17 cellular contexts compared by ENCODE assay signal in the genomic region with DNA sequence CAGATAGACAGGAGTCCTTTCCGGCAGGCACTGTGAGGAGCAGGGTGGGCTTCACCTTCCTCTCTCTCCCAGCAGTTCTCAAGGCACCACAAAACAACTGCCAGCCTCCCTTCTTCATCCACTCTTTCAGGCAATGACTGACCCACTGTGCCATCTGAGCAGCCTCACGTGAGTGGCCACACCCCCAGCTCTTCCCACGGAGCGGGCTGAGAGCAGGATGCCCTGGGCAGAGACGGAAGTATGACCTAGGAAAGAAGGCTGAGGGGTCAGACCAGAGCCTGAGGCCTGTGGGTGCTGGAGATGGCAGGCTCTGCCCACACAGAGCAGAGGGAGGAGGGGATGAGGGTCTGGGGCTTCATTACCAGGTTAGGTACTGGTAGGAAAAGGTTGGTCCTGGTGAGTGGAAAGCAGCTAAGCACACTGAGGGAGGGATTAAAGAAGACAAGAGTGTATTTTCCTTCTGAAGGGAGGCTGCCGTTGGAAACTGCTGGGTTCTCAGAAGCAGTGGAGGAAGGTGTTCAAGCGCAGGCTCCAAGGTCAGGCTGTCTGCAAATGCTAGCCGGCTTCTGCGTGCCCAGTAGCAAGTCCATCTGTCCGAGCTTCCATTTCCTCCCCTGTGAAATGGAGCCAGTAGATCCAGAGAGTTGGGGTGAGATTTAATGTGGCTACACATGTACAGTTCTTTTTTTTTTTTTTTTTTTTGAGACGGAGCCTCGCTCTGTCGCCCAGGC. TPM values are rescaled to one million over a fixed set of nuclear protein-coding genes. Genes with fewer than 3 reads are reported as not detected.
DNase-seq lines count a peak whose midpoint lies in the region; ATAC-seq lines count a peak whose summit lies in the region.
"Had no signal": no experiment of that assay in that cellular context is flagged by ENCODE, and none has a peak within 500 bp of the region (broad histone marks: within the 10 kb centered on the region; RNA-seq: fewer than 3 reads in every experiment).

No MANE protein-coding gene starts in this region.

- H3K9me3 ChIP-seq in mesenchymal stem cell (ENCODE audit: control insufficient read depth, low read length): no peaks in the 10 kb centered on the region

- intact Hi-C loops in activated naive CD4-positive, alpha-beta T cell treated with anti-CD3 and anti-CD28 coated beads for 36 hours (cut with micrococcal nuclease): no loop called here
- intact Hi-C loops in left colon (cut with DNase I, micrococcal nuclease): no loop called here

- WGBS in mesenchymal stem cell: 81% methylated on average over 10 of the region's 13 CpGs

- H3K9me3 Mint-ChIP-seq in activated naive CD4-positive, alpha-beta T cell treated with anti-CD3 and anti-CD28 coated beads for 36 hours: no peaks in the 10 kb centered on the region
- no peaks in the 10 kb centered on the region for H3K9me3 Mint-ChIP-seq in activated CD8-positive, alpha-beta T cell treated with anti-CD3 and anti-CD28 coated beads, Interleukin-2, amount 10 ng/mL, durations not matched to agents 7 days and 5 days (ENCODE audit: insufficient read depth)
- H3K9me3 Mint-ChIP-seq in stimulated activated naive CD8-positive, alpha-beta T cell treated with anti-CD3 and anti-CD28 coated beads, Interleukin-15, amount 100 ng/mL, for 72 hours: no peaks in the 10 kb centered on the region
- H3K9me3 Mint-ChIP-seq: stimulated activated memory B cell treated with anti-CD40 and anti-IgM and Interleukin-4, amounts not matched to agents 10 μg/mL and 1 μg/mL and 100 μg/mL, for 72 hours had no signal

- peaks cover 5% of the 10 kb centered on the region for H3K4me1 ChIP-seq in mesenchymal stem cell (ENCODE audit: control insufficient read depth, insufficient read depth, low read depth, low read length)

- H3K36me3 Mint-ChIP-seq in activated naive CD4-positive, alpha-beta T cell treated with anti-CD3 and anti-CD28 coated beads for 36 hours (ENCODE audit: low read depth): peaks cover 9% of the 10 kb centered on the region
- H3K36me3 Mint-ChIP-seq in activated CD8-positive, alpha-beta T cell treated with anti-CD3 and anti-CD28 coated beads, Interleukin-2, amount 10 ng/mL, durations not matched to agents 7 days and 5 days (ENCODE audit: low read depth): peaks cover 68% of the 10 kb centered on the region
- H3K36me3 Mint-ChIP-seq: stimulated activated memory B cell treated with anti-CD40 and anti-IgM and Interleukin-4, amounts not matched to agents 10 μg/mL and 1 μg/mL and 100 μg/mL, for 72 hours had no signal

- H3K27ac Mint-ChIP-seq in activated naive CD4-positive, alpha-beta T cell treated with anti-CD3 and anti-CD28 coated beads for 36 hours: peak overlapping the region; percentile 81
- H3K27ac Mint-ChIP-seq in activated CD8-positive, alpha-beta T cell treated with anti-CD3 and anti-CD28 coated beads, Interleukin-2, amount 10 ng/mL, durations not matched to agents 7 days and 5 days: peak overlapping the region; percentile 89
- H3K27ac Mint-ChIP-seq in stimulated activated naive CD8-positive, alpha-beta T cell treated with anti-CD3 and anti-CD28 coated beads, Interleukin-15, amount 100 ng/mL, for 72 hours: peak overlapping the region in 1 of 2 donors; percentile 95
- H3K27ac Mint-ChIP-seq: stimulated activated memory B cell treated with anti-CD40 and anti-IgM and Interleukin-4, amounts not matched to agents 10 μg/mL and 1 μg/mL and 100 μg/mL, for 72 hours had no signal

- no peaks in the 10 kb centered on the region for H3K79me1 ChIP-seq in mesenchymal stem cell (replicated peaks; ENCODE audit: low read length, poor library complexity, severe bottlenecking)

- H3K4me3 Mint-ChIP-seq in activated naive CD4-positive, alpha-beta T cell treated with anti-CD3 and anti-CD28 coated beads for 36 hours: peak overlapping the region; percentile 77
- peak overlapping the region; percentile 84 for H3K4me3 Mint-ChIP-seq in activated CD8-positive, alpha-beta T cell treated with anti-CD3 and anti-CD28 coated beads, Interleukin-2, amount 10 ng/mL, durations not matched to agents 7 days and 5 days
- H3K4me3 Mint-ChIP-seq in stimulated activated naive CD8-positive, alpha-beta T cell treated with anti-CD3 and anti-CD28 coated beads, Interleukin-15, amount 100 ng/mL, for 72 hours: peak overlapping the region; percentile 65 to 89

- H2BK12ac ChIP-seq in mesenchymal stem cell (ENCODE audit: low read length in 2 of 2): no peak overlapping the region

- no peak overlapping the region for H2BK15ac ChIP-seq in mesenchymal stem cell (ENCODE audit: low read depth, poor library complexity, severe bottlenecking)

- no peak overlapping the region for H3K4me3 ChIP-seq in mesenchymal stem cell (ENCODE audit: insufficient read depth in 1 of 2, low read depth in 1 of 2, low read length in 2 of 2)
- H3K4me3 ChIP-seq: dorsolateral prefrontal cortex had no signal

- peaks cover 62% of the 10 kb centered on the region for H3K4me1 Mint-ChIP-seq in activated naive CD4-positive, alpha-beta T cell treated with anti-CD3 and anti-CD28 coated beads for 36 hours (ENCODE audit: low read depth)
- peaks cover 64% of the 10 kb centered on the region for H3K4me1 Mint-ChIP-seq in activated CD8-positive, alpha-beta T cell treated with anti-CD3 and anti-CD28 coated beads, Interleukin-2, amount 10 ng/mL, durations not matched to agents 7 days and 5 days (ENCODE audit: low read depth)
- H3K4me1 Mint-ChIP-seq in stimulated activated naive CD8-positive, alpha-beta T cell treated with anti-CD3 and anti-CD28 coated beads, Interleukin-15, amount 100 ng/mL, for 72 hours: peaks cover 80% of the 10 kb centered on the region

- no peak overlapping the region for H3K4me2 ChIP-seq in mesenchymal stem cell (ENCODE audit: low read length, poor library complexity, severe bottlenecking)

- no peak overlapping the region for H3K14ac ChIP-seq in mesenchymal stem cell (ENCODE audit: low read length in 2 of 2)

- H2BK5ac ChIP-seq in mesenchymal stem cell (ENCODE audit: low read depth, low read length, poor library complexity, severe bottlenecking): no peak overlapping the region

- peak; percentile 13 for DNase-seq in activated naive CD4-positive, alpha-beta T cell treated with anti-CD3 and anti-CD28 coated beads for 36 hours
- no peak for DNase-seq in activated naive CD4-positive, alpha-beta T cell (lab: John Stamatoyannopoulos, UW)
- peak; percentile 49 for DNase-seq in activated CD8-positive, alpha-beta T cell treated with anti-CD3 and anti-CD28 coated beads, Interleukin-2, amount 10 ng/mL, durations not matched to agents 7 days and 5 days
- DNase-seq in left colon (peak; percentile 3 to 21), C1 segment of cervical spinal cord (lab: John Stamatoyannopoulos, UW) (no peak), mesenchymal stem cell (no peak)
- DNase-seq in stimulated activated naive CD8-positive, alpha-beta T cell treated with anti-CD3 and anti-CD28 coated beads, Interleukin-15, amount 100 ng/mL, for 72 hours: peak in 1 of 2 donors; percentile 21
- DNase-seq: midbrain; NCI-H146; PC-3; stimulated activated CD4-positive, alpha-beta T cell treated with anti-CD3 and anti-CD28 coated beads, Interleukin-2, amount 100 ng/mL, for 48 hours had no signal

- no peaks in the 10 kb centered on the region for H3K36me3 ChIP-seq in mesenchymal stem cell (ENCODE audit: control insufficient read depth in 1 of 2, insufficient read depth in 2 of 2, low read depth in 1 of 2, low read length in 2 of 2)

- ATAC-seq in activated CD8-positive, alpha-beta T cell treated with anti-CD3 and anti-CD28 coated beads, Interleukin-2, amount 10 ng/mL, durations not matched to agents 7 days and 5 days: peak; percentile 3
- ATAC-seq in left colon (no peak), HG02763 (IDR thresholded peaks at IDR 0.05; ENCODE audit: unreplicated experiment) (no peak)
- ATAC-seq in stimulated activated naive CD8-positive, alpha-beta T cell treated with anti-CD3 and anti-CD28 coated beads, Interleukin-15, amount 100 ng/mL, for 72 hours: no peak
- ATAC-seq: PC-3; stimulated activated memory B cell treated with anti-CD40 and anti-IgM and Interleukin-4, amounts not matched to agents 10 μg/mL and 1 μg/mL and 100 μg/mL, for 72 hours had no signal

- peaks cover 19% of the 10 kb centered on the region for H3K27me3 Mint-ChIP-seq in activated naive CD4-positive, alpha-beta T cell treated with anti-CD3 and anti-CD28 coated beads for 36 hours (ENCODE audit: low read depth)
- H3K27me3 Mint-ChIP-seq in activated CD8-positive, alpha-beta T cell treated with anti-CD3 and anti-CD28 coated beads, Interleukin-2, amount 10 ng/mL, durations not matched to agents 7 days and 5 days (ENCODE audit: low read depth): peaks cover 6% of the 10 kb centered on the region
- H3K27me3 Mint-ChIP-seq in stimulated activated naive CD8-positive, alpha-beta T cell treated with anti-CD3 and anti-CD28 coated beads, Interleukin-15, amount 100 ng/mL, for 72 hours: peaks cover 26% of the 10 kb centered on the region

- H3K4ac ChIP-seq in mesenchymal stem cell (ENCODE audit: low read depth in 1 of 2, low read length in 2 of 2): no peak overlapping the region

- H3K18ac ChIP-seq in mesenchymal stem cell (ENCODE audit: low read depth in 1 of 2, low read length in 2 of 2): no peak overlapping the region

- no peak overlapping the region for H2AFZ ChIP-seq in mesenchymal stem cell (ENCODE audit: low read depth, low read length)

- no peak overlapping the region for H4K8ac ChIP-seq in mesenchymal stem cell (ENCODE audit: low read length)

- no peak overlapping the region for H3K9ac ChIP-seq in mesenchymal stem cell (ENCODE audit: low read length)

- CTCF ChIA-PET in activated naive CD4-positive, alpha-beta T cell treated with anti-CD3 and anti-CD28 coated beads for 36 hours (lab: Charles Lee): interaction anchor here (1.6 to 2.8 kb wide), 2 partner anchors 14 to 32 kb away, joined by 6 to 14 read pairs; no protein-coding TSS in a partner anchor
- CTCF ChIA-PET in activated CD8-positive, alpha-beta T cell treated with anti-CD3 and anti-CD28 coated beads, Interleukin-2, amount 10 ng/mL, durations not matched to agents 7 days and 5 days (lab: Charles Lee): interaction anchor here (0.7 to 5.7 kb wide), 9 partner anchors 15 to 75 kb away, joined by 3 to 73 read pairs (median 4); partner anchors contain the start of genes BET1L, PSMD13 and RIC8A

- no peak overlapping the region for H4K91ac ChIP-seq in mesenchymal stem cell (ENCODE audit: low read length)

- no peak overlapping the region for H3K23ac ChIP-seq in mesenchymal stem cell (ENCODE audit: low read length in 2 of 2)

- POLR2A ChIA-PET in activated CD8-positive, alpha-beta T cell treated with anti-CD3 and anti-CD28 coated beads, Interleukin-2, amount 10 ng/mL, durations not matched to agents 7 days and 5 days (lab: Charles Lee): interaction anchor here (0.7 to 8.3 kb wide), 15 partner anchors 9 to 134 kb away, joined by 3 to 115 read pairs (median 8); partner anchors contain the start of genes BET1L, IFITM1, IFITM2 and IFITM5

- peaks cover 15 to 92% of the 10 kb centered on the region in 2 experiments for H3K27me3 ChIP-seq in mesenchymal stem cell (ENCODE audit: control insufficient read depth in 1 of 2, insufficient read depth in 1 of 2, low read length in 2 of 2)

- no peak overlapping the region for H3K27ac ChIP-seq in mesenchymal stem cell (ENCODE audit: low read length, poor library complexity, severe bottlenecking)
- H3K27ac ChIP-seq: dorsolateral prefrontal cortex had no signal

- H2AK5ac ChIP-seq in mesenchymal stem cell (ENCODE audit: low read length, severe bottlenecking): no peak overlapping the region

- H2BK120ac ChIP-seq in mesenchymal stem cell (ENCODE audit: low read depth, low read length): no peak overlapping the region

RNA-seq across cellular contexts. Expression of gene NLRP6, which starts 4.6 kb away (rescaled TPM):
- 1 to 10 TPM; 1.2 to 1.5 TPM for total RNA-seq in activated naive CD4-positive, alpha-beta T cell treated with anti-CD3 and anti-CD28 coated beads for 36 hours
- total RNA-seq in activated CD8-positive, alpha-beta T cell treated with anti-CD3 and anti-CD28 coated beads, Interleukin-2, amount 10 ng/mL, durations not matched to agents 7 days and 5 days: 10 to 100 TPM; 29.7 to 30.8 TPM
- total RNA-seq in left colon: under 1 TPM; 0.92 TPM
- not detected for polyA plus RNA-seq in mesenchymal stem cell (2013, experiment 1 of 2)
- polyA plus RNA-seq in mesenchymal stem cell (2013, experiment 2 of 2): not detected
- total RNA-seq: G401, H4, NCI-H460, PC-3 had no signal

RNA-seq across cellular contexts. Expression of gene PGGHG, which starts 6.1 kb away (rescaled TPM):
- 100 to 1,000 TPM in 1 of 2 experiments, 10 to 100 TPM in 1; 99.6 to 101 TPM for total RNA-seq in activated naive CD4-positive, alpha-beta T cell treated with anti-CD3 and anti-CD28 coated beads for 36 hours
- total RNA-seq in activated CD8-positive, alpha-beta T cell treated with anti-CD3 and anti-CD28 coated beads, Interleukin-2, amount 10 ng/mL, durations not matched to agents 7 days and 5 days: 100 to 1,000 TPM; 487 to 541 TPM
- 10 to 100 TPM; 18.8 to 20.6 TPM for total RNA-seq in left colon
- polyA plus RNA-seq in mesenchymal stem cell (2013, experiment 1 of 2): 35.9 TPM
- 33.3 TPM for polyA plus RNA-seq in mesenchymal stem cell (2013, experiment 2 of 2)

RNA-seq across cellular contexts. Expression of gene IFITM5, which starts 16.5 kb away (rescaled TPM):
- not detected for total RNA-seq in activated naive CD4-positive, alpha-beta T cell treated with anti-CD3 and anti-CD28 coated beads for 36 hours
- not detected for total RNA-seq in activated CD8-positive, alpha-beta T cell treated with anti-CD3 and anti-CD28 coated beads, Interleukin-2, amount 10 ng/mL, durations not matched to agents 7 days and 5 days
- not detected for total RNA-seq in left colon
- not detected for polyA plus RNA-seq in mesenchymal stem cell (2013, experiment 1 of 2)
- polyA plus RNA-seq in mesenchymal stem cell (2013, experiment 2 of 2): not detected
- total RNA-seq: G401, H4, NCI-H460, PC-3 had no signal

RNA-seq across cellular contexts. Expression of gene IFITM2, which starts 24.8 kb away (rescaled TPM):
- total RNA-seq in activated naive CD4-positive, alpha-beta T cell treated with anti-CD3 and anti-CD28 coated beads for 36 hours: 100 to 1,000 TPM; 760 to 802 TPM
- total RNA-seq in activated CD8-positive, alpha-beta T cell treated with anti-CD3 and anti-CD28 coated beads, Interleukin-2, amount 10 ng/mL, durations not matched to agents 7 days and 5 days: 1,000 to 10,000 TPM; 2,197 to 2,304 TPM
- 100 to 1,000 TPM in 1 of 2 donors, 10 to 100 TPM in 1; 87.7 to 133 TPM for total RNA-seq in left colon
- polyA plus RNA-seq in mesenchymal stem cell (2013, experiment 1 of 2): 1,548 TPM
- 1,588 TPM for polyA plus RNA-seq in mesenchymal stem cell (2013, experiment 2 of 2)

RNA-seq across cellular contexts. Expression of gene IFITM1, which starts 31.0 kb away (rescaled TPM):
- total RNA-seq in activated naive CD4-positive, alpha-beta T cell treated with anti-CD3 and anti-CD28 coated beads for 36 hours: 100 to 1,000 TPM; 359 to 378 TPM
- 1,000 to 10,000 TPM; 1,265 to 1,278 TPM for total RNA-seq in activated CD8-positive, alpha-beta T cell treated with anti-CD3 and anti-CD28 coated beads, Interleukin-2, amount 10 ng/mL, durations not matched to agents 7 days and 5 days
- 100 to 1,000 TPM in 1 of 2 donors, 10 to 100 TPM in 1; 85.6 to 127 TPM for total RNA-seq in left colon
- 395 TPM for polyA plus RNA-seq in mesenchymal stem cell (2013, experiment 1 of 2)
- 368 TPM for polyA plus RNA-seq in mesenchymal stem cell (2013, experiment 2 of 2)

Comparison
In these comparisons a context has a peak if more than half of its experiments do, and no peak if none do; other contexts are left out.
1. DNase-seq: peak in activated naive CD4-positive, alpha-beta T cell treated with anti-CD3 and anti-CD28 coated beads for 36 hours (single experiment), activated CD8-positive, alpha-beta T cell treated with anti-CD3 and anti-CD28 coated beads, Interleukin-2, amount 10 ng/mL, durations not matched to agents 7 days and 5 days (single experiment) and left colon (2 of 2); none in activated naive CD4-positive, alpha-beta T cell (0 of 4), C1 segment of cervical spinal cord (0 of 14) and mesenchymal stem cell (single experiment).
2. RNA of gene NLRP6, which starts 4.6 kb away (total RNA-seq): 29.7 to 30.8 TPM in activated CD8-positive, alpha-beta T cell treated with anti-CD3 and anti-CD28 coated beads, Interleukin-2, amount 10 ng/mL, durations not matched to agents 7 days and 5 days; 1.2 to 1.5 TPM in activated naive CD4-positive, alpha-beta T cell treated with anti-CD3 and anti-CD28 coated beads for 36 hours and 0.92 TPM in left colon; every median in the first group is over 10 times any median in the second.
3. RNA of gene PGGHG, which starts 6.1 kb away (total RNA-seq): 487 to 541 TPM in activated CD8-positive, alpha-beta T cell treated with anti-CD3 and anti-CD28 coated beads, Interleukin-2, amount 10 ng/mL, durations not matched to agents 7 days and 5 days; 99.6 to 101 TPM in activated naive CD4-positive, alpha-beta T cell treated with anti-CD3 and anti-CD28 coated beads for 36 hours and 18.8 to 20.6 TPM in left colon; every median in the first group is over 4 times any median in the second.
4. Peak in every context shown above with its lines, with median percentiles within 50 percentile points of each other: H3K4me3 Mint-ChIP-seq.